Comparison of ENCODE assay signal across 21 cellular contexts in genomic region chr2:128274218-128274617, GRCh38.
"Had no signal": no experiment of that assay in that cellular context is flagged by ENCODE, and none has a peak within 500 bp of the region (broad histone marks: within the 10 kb centered on the region; RNA-seq: fewer than 3 reads in every experiment).

No MANE protein-coding gene starts in this region.

- H3K27ac Mint-ChIP-seq: dendritic cell treated with granulocyte-macrophage colony-stimulating factor and Interleukin-4, amounts not matched to agents 40 ng/mL and 50 ng/mL, for 4 days; stimulated activated naive B cell treated with anti-CD40 and anti-IgM and Interleukin-4, amounts not matched to agents 10 μg/mL and 1 μg/mL and 100 μg/mL, for 72 hours; stimulated activated naive CD8-positive, alpha-beta T cell treated with anti-CD3 and anti-CD28 coated beads, Interleukin-15, Interleukin-2, amounts not matched to agents 100 ng/mL and 50 ng/mL, for 24 hours had no signal

- H3K4me3 Mint-ChIP-seq: dendritic cell treated with granulocyte-macrophage colony-stimulating factor and Interleukin-4, amounts not matched to agents 40 ng/mL and 50 ng/mL, for 4 days; neural crest cell; stimulated activated naive B cell treated with anti-CD40 and anti-IgM and Interleukin-4, amounts not matched to agents 10 μg/mL and 1 μg/mL and 100 μg/mL, for 72 hours; stimulated activated naive CD8-positive, alpha-beta T cell treated with anti-CD3 and anti-CD28 coated beads, Interleukin-15, Interleukin-2, amounts not matched to agents 100 ng/mL and 50 ng/mL, for 24 hours had no signal

- DNase-seq: colonic mucosa; effector CD8-positive, alpha-beta T cell; erythroblast; esophagus squamous epithelium; foreskin melanocyte; hypothalamus; left ventricle myocardium superior; lower lobe of right lung; stimulated activated CD4-positive, alpha-beta T cell treated with anti-CD3 and anti-CD28 coated beads, Interleukin-4, amount 100 ng/mL, for 4 hours; stimulated activated naive B cell treated with anti-CD40 and anti-IgM and Interleukin-4, amounts not matched to agents 10 μg/mL and 1 μg/mL and 100 μg/mL, for 72 hours had no signal

- H3K9me3 ChIP-seq: colonic mucosa, esophagus squamous epithelium, psoas muscle had no signal

- H3K4me1 Mint-ChIP-seq: neural crest cell had no signal

- H3K27me3 Mint-ChIP-seq: dendritic cell treated with granulocyte-macrophage colony-stimulating factor and Interleukin-4, amounts not matched to agents 40 ng/mL and 50 ng/mL, for 4 days; naive thymus-derived CD8-positive, alpha-beta T cell; stimulated activated naive B cell treated with anti-CD40 and anti-IgM and Interleukin-4, amounts not matched to agents 10 μg/mL and 1 μg/mL and 100 μg/mL, for 72 hours; stimulated activated naive CD8-positive, alpha-beta T cell treated with anti-CD3 and anti-CD28 coated beads, Interleukin-15, Interleukin-2, amounts not matched to agents 100 ng/mL and 50 ng/mL, for 24 hours had no signal

- ATAC-seq: left ventricle myocardium superior; lower lobe of right lung; naive thymus-derived CD8-positive, alpha-beta T cell; psoas muscle; right cardiac atrium; stimulated activated naive B cell treated with anti-CD40 and anti-IgM and Interleukin-4, amounts not matched to agents 10 μg/mL and 1 μg/mL and 100 μg/mL, for 72 hours had no signal

- H3K4me1 ChIP-seq: colonic mucosa, lower lobe of right lung, psoas muscle had no signal

- H3K36me3 ChIP-seq: colonic mucosa, thoracic aorta had no signal

- H3K4me3 ChIP-seq: colonic mucosa, esophagus squamous epithelium, lower lobe of right lung, psoas muscle, skin epidermis, spleen, thoracic aorta, tibial nerve, upper lobe of left lung had no signal

- H3K27ac ChIP-seq: colonic mucosa, lower lobe of right lung, psoas muscle, skin epidermis, thoracic aorta, tibial nerve, upper lobe of left lung had no signal

- H3K27me3 ChIP-seq: colonic mucosa, esophagus squamous epithelium, spleen, tibial nerve, upper lobe of left lung had no signal
